Comparison of ENCODE assay signal across 1 cellular context in the genomic region with DNA sequence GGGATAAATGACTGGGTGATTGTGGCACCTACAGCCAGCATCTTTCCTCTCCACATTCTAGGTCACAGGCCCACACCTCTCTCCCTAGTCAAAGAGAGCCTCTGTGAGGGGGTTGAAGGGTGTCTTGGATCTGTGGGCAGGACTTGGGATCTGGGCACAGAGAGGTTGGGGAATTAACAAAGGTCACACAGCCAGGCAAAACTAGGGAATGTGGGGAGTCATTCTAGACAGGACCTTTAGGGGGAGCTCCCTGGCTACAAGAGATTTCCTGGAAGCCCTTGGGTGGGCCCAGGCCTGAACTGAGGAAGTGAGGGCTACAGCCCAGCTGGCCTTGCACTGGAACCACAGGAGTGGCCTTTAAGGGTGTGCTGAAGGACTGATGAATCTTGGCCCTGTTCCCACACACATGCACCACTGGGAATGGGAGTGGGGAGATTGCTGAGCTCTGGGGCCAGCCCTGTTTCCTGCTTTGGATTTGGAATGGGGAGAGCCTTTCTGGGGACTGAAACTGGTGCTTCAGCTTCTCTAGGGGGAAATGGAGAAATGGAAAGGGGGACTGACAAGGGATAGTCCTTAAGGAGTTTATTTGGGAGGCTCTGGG.
TF ChIP-seq lines count a peak whose summit lies in the region.

No MANE protein-coding gene starts in this region.

TF ChIP-seq in K562, 482 proteins besides CTCF, POLR2A, EP300 and RAD21 (continued from another document and continues in another):
- peak in 1 of 2 experiments; percentile 60; a peak in 1 of 4 replicates for TF ChIP-seq ETV6 (IDR thresholded peaks at IDR 0.05; ENCODE audit: borderline replicate concordance in 1 of 2, low read depth in 2 of 2, low read length in 1 of 2)
- no peak for TF ChIP-seq ETV6 (CRISPR knock-in tag; IDR thresholded peaks at IDR 0.05; ENCODE audit: borderline replicate concordance)
- TF ChIP-seq CUX1 (CRISPR knock-in tag; IDR thresholded peaks at IDR 0.05) = no peak
- TF ChIP-seq, protein P1, sequence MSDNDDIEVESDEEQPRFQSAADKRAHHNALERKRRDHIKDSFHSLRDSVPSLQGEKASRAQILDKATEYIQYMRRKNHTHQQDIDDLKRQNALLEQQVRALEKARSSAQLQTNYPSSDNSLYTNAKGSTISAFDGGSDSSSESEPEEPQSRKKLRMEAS (CRISPR knock-in tag; IDR thresholded peaks at IDR 0.05) = peak; percentile 71
- TF ChIP-seq CBFA2T3 (IDR thresholded peaks at IDR 0.05) = peak; percentile 57
- TF ChIP-seq HDGF (IDR thresholded peaks at IDR 0.05) = peak; percentile 75; the same call in 1 of the 2 replicates
- TF ChIP-seq KDM1A (IDR thresholded peaks at IDR 0.05) = peak; percentile 91 to 97
- TF ChIP-seq ETS2 (tag; IDR thresholded peaks at IDR 0.05; ENCODE audit: borderline replicate concordance, poor library complexity, severe bottlenecking) = no peak
- TF ChIP-seq, protein P2, sequence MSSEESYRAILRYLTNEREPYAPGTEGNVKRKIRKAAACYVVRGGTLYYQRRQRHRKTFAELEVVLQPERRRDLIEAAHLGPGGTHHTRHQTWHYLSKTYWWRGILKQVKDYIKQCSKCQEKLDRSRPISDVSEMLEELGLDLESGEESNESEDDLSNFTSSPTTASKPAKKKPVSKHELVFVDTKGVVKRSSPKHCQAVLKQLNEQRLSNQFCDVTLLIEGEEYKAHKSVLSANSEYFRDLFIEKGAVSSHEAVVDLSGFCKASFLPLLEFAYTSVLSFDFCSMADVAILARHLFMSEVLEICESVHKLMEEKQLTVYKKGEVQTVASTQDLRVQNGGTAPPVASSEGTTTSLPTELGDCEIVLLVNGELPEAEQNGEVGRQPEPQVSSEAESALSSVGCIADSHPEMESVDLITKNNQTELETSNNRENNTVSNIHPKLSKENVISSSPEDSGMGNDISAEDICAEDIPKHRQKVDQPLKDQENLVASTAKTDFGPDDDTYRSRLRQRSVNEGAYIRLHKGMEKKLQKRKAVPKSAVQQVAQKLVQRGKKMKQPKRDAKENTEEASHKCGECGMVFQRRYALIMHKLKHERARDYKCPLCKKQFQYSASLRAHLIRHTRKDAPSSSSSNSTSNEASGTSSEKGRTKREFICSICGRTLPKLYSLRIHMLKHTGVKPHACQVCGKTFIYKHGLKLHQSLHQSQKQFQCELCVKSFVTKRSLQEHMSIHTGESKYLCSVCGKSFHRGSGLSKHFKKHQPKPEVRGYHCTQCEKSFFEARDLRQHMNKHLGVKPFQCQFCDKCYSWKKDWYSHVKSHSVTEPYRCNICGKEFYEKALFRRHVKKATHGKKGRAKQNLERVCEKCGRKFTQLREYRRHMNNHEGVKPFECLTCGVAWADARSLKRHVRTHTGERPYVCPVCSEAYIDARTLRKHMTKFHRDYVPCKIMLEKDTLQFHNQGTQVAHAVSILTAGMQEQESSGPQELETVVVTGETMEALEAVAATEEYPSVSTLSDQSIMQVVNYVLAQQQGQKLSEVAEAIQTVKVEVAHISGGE (CRISPR knock-in tag; IDR thresholded peaks at IDR 0.05) = no peak
- TF ChIP-seq GTF2E2 (tag; IDR thresholded peaks at IDR 0.05) = no peak
- TF ChIP-seq XRCC3 (IDR thresholded peaks at IDR 0.05) = no peak
- no peak for TF ChIP-seq DIDO1 (tag; IDR thresholded peaks at IDR 0.05; ENCODE audit: low read depth)
- 0 out of 2 replicates have a peak, but pooled peaks have one; percentile 52 for TF ChIP-seq ZNF449 (CRISPR knock-in tag; IDR thresholded peaks at IDR 0.05)
- TF ChIP-seq SMARCA5 (IDR thresholded peaks at IDR 0.05) = peak; percentile 100
- no peak for TF ChIP-seq ZNF41 (CRISPR knock-in tag; conservative IDR thresholded peaks at IDR 0.05)
- TF ChIP-seq ZNF197 (CRISPR knock-in tag; IDR thresholded peaks at IDR 0.05; ENCODE audit: low read depth) = no peak
- peak; percentile 42 for TF ChIP-seq L3MBTL2 (IDR thresholded peaks at IDR 0.05)
- no peak for TF ChIP-seq REST (CRISPR knock-in tag; IDR thresholded peaks at IDR 0.05; ENCODE audit: low read depth)
- peak; percentile 39 for TF ChIP-seq CXXC5 (CRISPR knock-in tag; IDR thresholded peaks at IDR 0.05)
- TF ChIP-seq LCOR (CRISPR knock-in tag; IDR thresholded peaks at IDR 0.05) = 0 out of 2 replicates have a peak, but pooled peaks have one; percentile 66
- no peak for TF ChIP-seq SIN3B (IDR thresholded peaks at IDR 0.05; ENCODE audit: low read depth)
- TF ChIP-seq ZNF785 (CRISPR knock-in tag; IDR thresholded peaks at IDR 0.05) = no peak
- TF ChIP-seq TEAD4 (IDR thresholded peaks at IDR 0.05; ENCODE audit: low read length) = peak; percentile 68
- TF ChIP-seq TEAD4 (CRISPR knock-in tag; IDR thresholded peaks at IDR 0.05; ENCODE audit: borderline replicate concordance) = no peak
- TF ChIP-seq ZNF699 (CRISPR knock-in tag; IDR thresholded peaks at IDR 0.05; ENCODE audit: insufficient replicate concordance) = no peak
- TF ChIP-seq EHMT2 (IDR thresholded peaks at IDR 0.05) = no peak
- peak; percentile 90 for TF ChIP-seq SPI1 (IDR thresholded peaks at IDR 0.05; ENCODE audit: borderline replicate concordance, low read depth, low read length)
- TF ChIP-seq SREBF1 (IDR thresholded peaks at IDR 0.05; ENCODE audit: borderline replicate concordance, low read depth, low read length) = no peak
- TF ChIP-seq EWSR1 (IDR thresholded peaks at IDR 0.05; ENCODE audit: borderline replicate concordance, low read depth, partially characterized antibody) = no peak
- no peak; the same call in 1 of the 2 replicates for TF ChIP-seq ZSCAN32 (CRISPR knock-in tag; IDR thresholded peaks at IDR 0.05)
- TF ChIP-seq, protein P3, sequence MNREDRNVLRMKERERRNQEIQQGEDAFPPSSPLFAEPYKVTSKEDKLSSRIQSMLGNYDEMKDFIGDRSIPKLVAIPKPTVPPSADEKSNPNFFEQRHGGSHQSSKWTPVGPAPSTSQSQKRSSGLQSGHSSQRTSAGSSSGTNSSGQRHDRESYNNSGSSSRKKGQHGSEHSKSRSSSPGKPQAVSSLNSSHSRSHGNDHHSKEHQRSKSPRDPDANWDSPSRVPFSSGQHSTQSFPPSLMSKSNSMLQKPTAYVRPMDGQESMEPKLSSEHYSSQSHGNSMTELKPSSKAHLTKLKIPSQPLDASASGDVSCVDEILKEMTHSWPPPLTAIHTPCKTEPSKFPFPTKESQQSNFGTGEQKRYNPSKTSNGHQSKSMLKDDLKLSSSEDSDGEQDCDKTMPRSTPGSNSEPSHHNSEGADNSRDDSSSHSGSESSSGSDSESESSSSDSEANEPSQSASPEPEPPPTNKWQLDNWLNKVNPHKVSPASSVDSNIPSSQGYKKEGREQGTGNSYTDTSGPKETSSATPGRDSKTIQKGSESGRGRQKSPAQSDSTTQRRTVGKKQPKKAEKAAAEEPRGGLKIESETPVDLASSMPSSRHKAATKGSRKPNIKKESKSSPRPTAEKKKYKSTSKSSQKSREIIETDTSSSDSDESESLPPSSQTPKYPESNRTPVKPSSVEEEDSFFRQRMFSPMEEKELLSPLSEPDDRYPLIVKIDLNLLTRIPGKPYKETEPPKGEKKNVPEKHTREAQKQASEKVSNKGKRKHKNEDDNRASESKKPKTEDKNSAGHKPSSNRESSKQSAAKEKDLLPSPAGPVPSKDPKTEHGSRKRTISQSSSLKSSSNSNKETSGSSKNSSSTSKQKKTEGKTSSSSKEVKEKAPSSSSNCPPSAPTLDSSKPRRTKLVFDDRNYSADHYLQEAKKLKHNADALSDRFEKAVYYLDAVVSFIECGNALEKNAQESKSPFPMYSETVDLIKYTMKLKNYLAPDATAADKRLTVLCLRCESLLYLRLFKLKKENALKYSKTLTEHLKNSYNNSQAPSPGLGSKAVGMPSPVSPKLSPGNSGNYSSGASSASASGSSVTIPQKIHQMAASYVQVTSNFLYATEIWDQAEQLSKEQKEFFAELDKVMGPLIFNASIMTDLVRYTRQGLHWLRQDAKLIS (CRISPR knock-in tag; IDR thresholded peaks at IDR 0.05) = peak; percentile 56; the same call in 1 of the 2 replicates
- TF ChIP-seq, protein P4, sequence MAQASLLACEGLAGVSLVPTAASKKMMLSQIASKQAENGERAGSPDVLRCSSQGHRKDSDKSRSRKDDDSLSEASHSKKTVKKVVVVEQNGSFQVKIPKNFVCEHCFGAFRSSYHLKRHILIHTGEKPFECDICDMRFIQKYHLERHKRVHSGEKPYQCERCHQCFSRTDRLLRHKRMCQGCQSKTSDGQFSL (CRISPR knock-in tag; IDR thresholded peaks at IDR 0.05) = 0 out of 2 replicates have a peak, but pooled peaks have one; percentile 14
- TF ChIP-seq, protein P4 (tag; IDR thresholded peaks at IDR 0.05) = no peak
- no peak for TF ChIP-seq FOXK2 (conservative IDR thresholded peaks at IDR 0.05 in 1 of 2, IDR thresholded peaks at IDR 0.05 in 1 of 2; ENCODE audit: low read depth in 2 of 2)
- TF ChIP-seq ZBTB7A (IDR thresholded peaks at IDR 0.05; ENCODE audit: borderline replicate concordance, control insufficient read depth, low read depth, low read length) = peak; percentile 76
- TF ChIP-seq SIN3A (IDR thresholded peaks at IDR 0.05; ENCODE audit: borderline replicate concordance in 2 of 2, control insufficient read depth in 1 of 2, low read depth in 2 of 2, low read length in 2 of 2) = 0 out of 4 replicates have a peak, but pooled peaks of 1 of the 2 experiments have one; percentile 57
- no peak for TF ChIP-seq RFX1 (IDR thresholded peaks at IDR 0.05)
- no peak for TF ChIP-seq ZNF444 (CRISPR knock-in tag; IDR thresholded peaks at IDR 0.05)
- TF ChIP-seq PTBP1 (IDR thresholded peaks at IDR 0.05; ENCODE audit: low read depth, low read length) = peak; percentile 98
